8 cellular contexts compared by ENCODE assay signal in the genomic region with DNA sequence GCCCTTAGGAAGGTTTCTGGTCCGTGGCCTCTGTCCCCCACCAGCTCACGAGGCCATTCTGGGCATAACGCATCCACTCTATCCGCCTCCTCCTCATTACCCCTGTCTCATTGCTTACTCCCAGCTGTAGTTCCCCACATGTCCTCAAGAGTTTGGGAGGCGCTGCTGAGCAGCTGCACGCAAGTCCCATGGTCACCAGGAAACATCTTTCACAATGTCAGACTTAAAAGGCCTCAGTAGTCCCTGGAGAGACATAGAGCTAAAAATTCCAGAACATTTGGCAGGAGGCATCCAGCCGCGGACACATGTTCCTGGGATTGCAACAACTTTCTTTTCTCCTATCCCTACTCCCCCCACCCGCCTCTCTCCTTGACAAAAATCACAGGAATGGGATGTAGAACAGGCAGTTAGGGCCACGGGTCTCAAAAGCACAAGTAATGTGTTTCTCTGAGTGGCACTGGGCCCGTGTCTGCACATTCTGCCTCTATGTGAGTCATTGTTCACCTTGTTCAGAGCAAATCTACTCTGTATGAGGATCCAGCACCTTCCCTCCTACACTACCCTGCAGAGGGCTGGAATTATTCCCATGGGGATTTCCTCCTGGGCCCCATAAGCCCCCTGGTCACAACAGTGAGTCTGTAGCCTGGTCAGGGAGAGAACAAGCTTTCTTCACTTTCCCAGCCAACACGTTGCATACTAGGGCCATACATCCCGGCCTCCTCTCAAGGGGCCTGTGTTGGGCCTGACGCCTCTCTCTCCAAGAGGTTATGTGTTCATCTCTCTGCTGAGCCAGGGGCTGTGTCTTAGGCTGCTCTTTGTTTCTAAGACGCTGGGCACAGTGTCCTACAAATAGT. TPM values are rescaled to one million over a fixed set of nuclear protein-coding genes. Genes with fewer than 3 reads are reported as not detected.
DNase-seq lines count a peak whose midpoint lies in the region; ATAC-seq, FAIRE-seq and TF ChIP-seq lines count a peak whose summit lies in the region.

No MANE protein-coding gene starts in this region.

- FAIRE-seq in HepG2 (lab: Jason Lieb, UNC) = peak; percentile 88

- POLR2A ChIA-PET in WTC11 (lab: Charles Lee) = no interaction called here
- POLR2A ChIA-PET in HepG2 (lab: Yijun Ruan, JAX) = no interaction called here

- TF ChIP-seq RAD21 in HepG2 (CRISPR knock-in tag; IDR thresholded peaks at IDR 0.05) = no peak

- H3K9me3 Mint-ChIP-seq in WTC11 = no peaks in the 10 kb centered on the region
- no peaks in the 10 kb centered on the region for H3K9me3 Mint-ChIP-seq in chondrocyte (ENCODE audit: low read depth)

- H3K27me3 Mint-ChIP-seq in WTC11 (ENCODE audit: low read depth) (no peaks in the 10 kb centered on the region), chondrocyte (ENCODE audit: low read depth) (no peaks in the 10 kb centered on the region)

- H3K4me1 Mint-ChIP-seq in WTC11 (peaks cover 26% of the 10 kb centered on the region), chondrocyte (ENCODE audit: low read depth) (peaks cover 61% of the 10 kb centered on the region)

- H3K27ac ChIP-seq in DND-41 (ENCODE audit: low read length) (peak overlapping the region; percentile 37; the same call in 1 of the 2 replicates), HepG2 (ENCODE audit: extremely low read length, insufficient read depth, low read length) (no peak overlapping the region)

- 36% methylated on average over 15 of the region's 15 CpGs for WGBS in HepG2 (ENCODE audit: low lambda C conversion rate)

- H3K4me3 ChIP-seq in DND-41 (ENCODE audit: low read depth in 1 of 2, low read length in 2 of 2) = no peak overlapping the region
- H3K4me3 ChIP-seq in Jurkat, Clone E6-1 (ENCODE audit: low read length) = no peak overlapping the region
- no peak overlapping the region for H3K4me3 ChIP-seq in HepG2 (replicated peaks in 1 of 3; ENCODE audit: insufficient read depth in 1 of 3, low read depth in 2 of 3, low read length in 3 of 3)

- H3K27ac Mint-ChIP-seq in WTC11 (0 out of 2 replicates have a peak overlapping the region, but pooled peaks have one; percentile 18), chondrocyte (ENCODE audit: unreplicated experiment) (peak overlapping the region; percentile 64)

- H3K36me3 Mint-ChIP-seq in WTC11 (peaks cover 24% of the 10 kb centered on the region), chondrocyte (ENCODE audit: low read depth) (peaks cover 37% of the 10 kb centered on the region)

- H3K4me3 Mint-ChIP-seq in WTC11 (no peak overlapping the region), chondrocyte (ENCODE audit: unreplicated experiment) (no peak overlapping the region)

- no peak overlapping the region for H3K9ac ChIP-seq in DND-41 (ENCODE audit: low read depth, low read length)
- no peak overlapping the region for H3K9ac ChIP-seq in HepG2 (ENCODE audit: insufficient read depth, low read depth, low read length)

- H3K9me3 ChIP-seq in DND-41 (ENCODE audit: insufficient read depth, low read length, severe bottlenecking) = no peaks in the 10 kb centered on the region
- no peaks in the 10 kb centered on the region for H3K9me3 ChIP-seq in HepG2 (ENCODE audit: low read length)

- H3K27me3 ChIP-seq in DND-41 (ENCODE audit: insufficient read depth, low read length, poor library complexity) (no peaks in the 10 kb centered on the region), HepG2 (ENCODE audit: control insufficient read depth in 1 of 2, insufficient read depth in 2 of 2, low read length in 2 of 2) (peaks cover 6 to 43% of the 10 kb centered on the region in 2 experiments; a peak in 4 of 5 replicates)

- H2AFZ ChIP-seq in DND-41 (ENCODE audit: low read depth, low read length) (no peak overlapping the region), HepG2 (ENCODE audit: low read length) (no peak overlapping the region)

- TF ChIP-seq EP300 in HepG2 (IDR thresholded peaks at IDR 0.05; ENCODE audit: low read depth in 2 of 2, low read length in 2 of 2) (no peak), HepG2 (CRISPR knock-in tag; IDR thresholded peaks at IDR 0.05; ENCODE audit: borderline replicate concordance) (no peak)

- H3K4me2 ChIP-seq in DND-41 (ENCODE audit: insufficient read depth, low read length) = peak overlapping the region; percentile 9
- H3K4me2 ChIP-seq in HepG2 (ENCODE audit: low read depth, low read length) = no peak overlapping the region

- H3K4me1 ChIP-seq in DND-41 (ENCODE audit: insufficient read depth, low read length) (peaks cover 23% of the 10 kb centered on the region), HepG2 (ENCODE audit: insufficient read depth, low read length) (no peaks in the 10 kb centered on the region)

- in situ Hi-C loops in HepG2 (cut with HindIII; ENCODE audit: extremely low pct_ligation_motif_present, low pct_unique_long_range_greater_than_20kb) = no loop called here

- intact Hi-C loops in HepG2 (cut with micrococcal nuclease; ENCODE audit: unreplicated experiment) = no loop called here

- TF ChIP-seq CTCF in DND-41 (IDR thresholded peaks at IDR 0.05; ENCODE audit: borderline replicate concordance, extremely low read depth, low read length, poor library complexity, severe bottlenecking) (peak; percentile 93), WTC11 (IDR thresholded peaks at IDR 0.05) (peak; percentile 97), chondrocyte (IDR thresholded peaks at IDR 0.05) (peak; percentile 86), HepG2 (CRISPR knock-in tag; IDR thresholded peaks at IDR 0.05) (peak; percentile 68)

- CTCF ChIA-PET in WTC11 (lab: Charles Lee) (interaction anchor here (0.6 to 2.9 kb wide), 64 partner anchors 9 to 1278 kb away, joined by 3 to 32 read pairs (median 4); a partner anchor contains a TSS), HepG2 (lab: Yijun Ruan, JAX; ENCODE audit: low intra/inter-chr PET ratio, low total read pairs) (interaction anchor here (0.6 to 1.3 kb wide), 2 partner anchors 31 to 75 kb away, joined by 3 read pairs; no protein-coding TSS in a partner anchor)

- DNase-seq in DND-41 = peak; percentile 78
- DNase-seq in Jurkat, Clone E6-1 (ENCODE audit: low read depth, low spot score) = peak; percentile 48
- DNase-seq in WTC11 (ENCODE audit: low spot score) = peak; percentile 84
- DNase-seq in chondrocyte (ENCODE audit: low spot score) = no peak
- peak; percentile 60 for DNase-seq in HepG2 (ENCODE audit: low spot score)
- DNase-seq in stimulated activated CD4-positive, alpha-beta T cell treated with anti-CD3 and anti-CD28 coated beads, TNF-alpha, amount 100 ng/mL, for 48 hours (ENCODE audit: low read depth in 3 of 3) = peak in 2 of 3 donors; percentile 50 to 69

- H4K20me1 ChIP-seq in DND-41 (ENCODE audit: insufficient read depth, low read length) (peaks cover 22% of the 10 kb centered on the region; the same call in 1 of the 2 replicates), HepG2 (ENCODE audit: insufficient read depth, low read length) (no peaks in the 10 kb centered on the region)

- no TSS peak for BruUV-seq in HepG2 (replicated peaks; lab: Mats Ljungman, UMichigan)

- H3K79me2 ChIP-seq in DND-41 (ENCODE audit: insufficient read depth, low read length) = peaks cover 37% of the 10 kb centered on the region
- no peaks in the 10 kb centered on the region for H3K79me2 ChIP-seq in HepG2 (ENCODE audit: insufficient read depth, low read length)

- ATAC-seq in DND-41 (ENCODE audit: insufficient read depth, low read depth) = peak; percentile 86
- ATAC-seq in WTC11 = peak; percentile 94
- ATAC-seq in HepG2 = peak; percentile 92
- ATAC-seq in HG03354 (IDR thresholded peaks at IDR 0.05; ENCODE audit: poor library complexity, severe bottlenecking, unreplicated experiment) = no peak
- no peak for ATAC-seq in HG02973 (IDR thresholded peaks at IDR 0.05; ENCODE audit: unreplicated experiment)

- TF ChIP-seq POLR2A in HepG2 (IDR thresholded peaks at IDR 0.05; ENCODE audit: insufficient read depth in 1 of 2, low read depth in 2 of 2, low read length in 2 of 2) = no peak

- H3K36me3 ChIP-seq in DND-41 (ENCODE audit: insufficient read depth, low read length) (peaks cover 66% of the 10 kb centered on the region), HepG2 (replicated peaks in 1 of 2; ENCODE audit: control insufficient read depth in 1 of 2, insufficient read depth in 2 of 2, low read length in 2 of 2) (no peaks in the 10 kb centered on the region)

TF ChIP-seq in HepG2, 621 proteins besides CTCF, POLR2A, EP300 and RAD21 (continues in another document):
- TF ChIP-seq SMC3 (IDR thresholded peaks at IDR 0.05; ENCODE audit: low read length) (peak; percentile 40; the same call in 1 of the 2 replicates), SP140L (CRISPR knock-in tag; IDR thresholded peaks at IDR 0.05; ENCODE audit: borderline replicate concordance) (no peak), ZNF7 (CRISPR knock-in tag; IDR thresholded peaks at IDR 0.05) (no peak), JUND (CRISPR knock-in tag; IDR thresholded peaks at IDR 0.05) (no peak), POLR2AphosphoS5 (IDR thresholded peaks at IDR 0.05; ENCODE audit: low read depth, low read length) (no peak), CCDC6 (CRISPR knock-in tag; IDR thresholded peaks at IDR 0.05) (no peak)

RNA-seq across cellular contexts. Expression of a gene that starts 8.2 kb away (rescaled TPM):
- polyA plus RNA-seq in Jurkat, Clone E6-1 (2012; ENCODE audit: insufficient read depth, insufficient read length) = 11.9 TPM
- 30.8 to 47.3 TPM (median 34.7 TPM) in 3 replicates for total RNA-seq in WTC11 (2021)
- 88.6 to 96.6 TPM (median 88.8 TPM) in 3 replicates for total RNA-seq in chondrocyte
- total RNA-seq in HepG2 (2016; rRNA removed; fragmentation: Illumina TruSeq; extraction: Trizol) = 0.09 and 0.10 TPM in 2 replicates
- not detected in 2 replicates for total RNA-seq in HepG2 (2016; cell fraction: cytosol; rRNA removed; fragmentation: Illumina TruSeq; extraction: Trizol; ENCODE audit: low read depth)
- total RNA-seq in HepG2 (2016; cell fraction: insoluble cytoplasmic fraction; rRNA removed; fragmentation: Illumina TruSeq; extraction: Trizol) = 0.15 TPM in 1 of 2 replicates, not detected in the other
- 0.06 and 0.10 TPM in 2 replicates for total RNA-seq in HepG2 (2016; cell fraction: membrane; rRNA removed; fragmentation: Illumina TruSeq; extraction: Trizol)
- total RNA-seq in HepG2 (2016; cell fraction: nucleus; rRNA removed; fragmentation: Illumina TruSeq; extraction: Trizol) = not detected in 2 replicates
- 0.16 and 0.25 TPM in 2 replicates for polyA plus RNA-seq in HepG2 (2011; rRNA removed)
- polyA plus RNA-seq in HepG2 (2011; cell fraction: cytosol; rRNA removed) = 0.12 and 0.28 TPM in 2 replicates
- 0.05 and 0.16 TPM in 2 replicates for polyA plus RNA-seq in HepG2 (2011; cell fraction: nucleus; rRNA removed)
- 0.13 TPM in 1 of 2 replicates, not detected in the other for polyA plus RNA-seq in HepG2 (2012)
- polyA plus RNA-seq in HepG2 (2016; cell fraction: cytosol; fragmentation: Illumina TruSeq; extraction: Trizol; ENCODE audit: low read depth) = not detected in 2 replicates
- 0.16 and 0.23 TPM in 2 replicates for polyA plus RNA-seq in HepG2 (2016; cell fraction: insoluble cytoplasmic fraction; fragmentation: Illumina TruSeq; extraction: Trizol; ENCODE audit: low read depth)
- 0.14 TPM in 1 of 2 replicates, not detected in the other for polyA plus RNA-seq in HepG2 (2016; cell fraction: membrane; fragmentation: Illumina TruSeq; extraction: Trizol; ENCODE audit: low read depth)
- polyA plus RNA-seq in HepG2 (2016; cell fraction: nucleus; fragmentation: Illumina TruSeq; extraction: Trizol; ENCODE audit: insufficient read depth, low read depth) = not detected in 2 replicates
- 0.16 and 0.91 TPM in 2 replicates for polyA minus RNA-seq in HepG2 (2011; rRNA and poly(A)+ RNA removed; ENCODE audit: low replicate concordance)
- polyA minus RNA-seq in HepG2 (2011; cell fraction: cytosol; rRNA and poly(A)+ RNA removed) = not detected in 2 replicates
- 0.13 TPM in 1 of 2 replicates, not detected in the other for polyA minus RNA-seq in HepG2 (2011; cell fraction: nucleus; rRNA and poly(A)+ RNA removed)

Comparison
In these comparisons a context has a peak if more than half of its experiments do, and no peak if none do; other contexts are left out.
1. ATAC-seq: peak in DND-41 (single experiment), WTC11 (single experiment) and HepG2 (single experiment); none in HG03354 (single experiment) and HG02973 (single experiment).
2. RNA of a gene that starts 8.2 kb away (total RNA-seq): 88.6 to 96.6 TPM in chondrocyte and 30.8 to 47.3 TPM in WTC11; 0.06 to 0.15 TPM in HepG2; every median in the first group is over 10 times any median in the second.
3. Peak in every context shown above with its lines, with median percentiles within 50 percentile points of each other: CTCF ChIP-seq.